In genomic region chr1:1512425-1512824, GRCh38 we compare ENCODE assay signal across 1 cellular context.
TF ChIP-seq lines count a peak whose summit lies in the region.

No MANE protein-coding gene starts in this region.

TF ChIP-seq in HepG2, 621 proteins besides CTCF, POLR2A, EP300 and RAD21:
- peak; percentile 7; the same call in 1 of the 2 replicates for TF ChIP-seq ZNF263 (CRISPR knock-in tag; IDR thresholded peaks at IDR 0.05)
- TF ChIP-seq ZFY (CRISPR knock-in tag; IDR thresholded peaks at IDR 0.05): 0 out of 2 replicates have a peak, but pooled peaks have one; percentile 10
